Comparison of ENCODE assay signal across 31 cellular contexts in the genomic region with DNA sequence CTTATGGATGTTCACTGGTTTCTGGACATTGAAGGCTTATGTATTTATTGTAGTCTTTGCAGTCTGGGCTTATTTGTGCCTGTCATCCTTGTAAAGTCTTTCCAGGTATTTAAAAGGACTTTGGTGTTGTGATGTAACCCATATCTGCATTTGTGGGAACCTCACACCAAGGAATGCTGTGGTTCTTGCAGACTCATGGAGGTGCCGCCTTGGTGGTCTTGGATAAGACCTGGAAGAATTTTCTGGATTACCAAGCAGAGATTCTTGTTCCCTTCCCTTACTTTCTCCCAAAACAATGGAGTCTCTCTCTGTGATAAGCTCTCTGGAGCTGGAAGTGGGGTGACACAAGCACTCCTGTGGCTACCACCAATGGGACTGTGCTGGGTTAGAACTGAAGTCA.
"Had no signal": no experiment of that assay in that cellular context is flagged by ENCODE, and none has a peak within 500 bp of the region (broad histone marks: within the 10 kb centered on the region; RNA-seq: fewer than 3 reads in every experiment).

No MANE protein-coding gene starts in this region.

- ATAC-seq: activated CD4-positive, CD25-positive, alpha-beta regulatory T cell treated with anti-CD3 and anti-CD28 coated beads, Interleukin-2, amount 50 U/mL, for 24 hours; left cardiac atrium; naive thymus-derived CD8-positive, alpha-beta T cell; pancreas; stimulated activated naive B cell treated with anti-CD40 and anti-IgM and Interleukin-4, amounts not matched to agents 10 μg/mL and 1 μg/mL and 100 μg/mL, for 72 hours; upper lobe of right lung had no signal

- H3K4me1 ChIP-seq: adrenal gland, ascending aorta, esophagus muscularis mucosa, pancreas, prostate gland, thyroid gland, upper lobe of right lung had no signal

- H3K27me3 ChIP-seq: adrenal gland, ascending aorta, esophagus muscularis mucosa, pancreas, stomach, thyroid gland, upper lobe of right lung had no signal

- H3K36me3 Mint-ChIP-seq: naive thymus-derived CD8-positive, alpha-beta T cell; stimulated activated naive B cell treated with anti-CD40 and anti-IgM and Interleukin-4, amounts not matched to agents 10 μg/mL and 1 μg/mL and 100 μg/mL, for 72 hours had no signal

- H3K36me3 ChIP-seq: adrenal gland, ascending aorta, esophagus muscularis mucosa, pancreas, prostate gland, stomach, thyroid gland, upper lobe of right lung had no signal

- H3K4me3 ChIP-seq: adrenal gland, ascending aorta, esophagus muscularis mucosa, pancreas, prostate gland, stomach, thyroid gland, upper lobe of right lung had no signal

- DNase-seq: activated CD4-positive, alpha-beta T cell treated with anti-CD3 and anti-CD28 coated beads for 48 hours; activated CD4-positive, alpha-beta T cell treated with anti-CD3 and anti-CD28 coated beads, Interleukin-2, amount 50 U/mL, for 48 hours; activated CD8-positive, alpha-beta memory T cell treated with anti-CD3 and anti-CD28 coated beads for 24 hours; activated effector memory CD4-positive, alpha-beta T cell treated with Interleukin-2 at 50 U/mL for 16 hours; activated naive CD4-positive, alpha-beta T cell treated with anti-CD3 and anti-CD28 coated beads for 36 hours; activated naive CD8-positive, alpha-beta T cell treated with anti-CD3 and anti-CD28 coated beads for 36 hours; adrenal gland; dermis blood vessel endothelial cell; effector CD4-positive, alpha-beta T cell; foreskin melanocyte; islet precursor cell; left cardiac atrium; midbrain; naive thymus-derived CD8-positive, alpha-beta T cell; nucleus accumbens; pancreas; stimulated activated CD4-positive, alpha-beta T cell treated with anti-CD3 and anti-CD28 coated beads, Interleukin-15, amount 100 ng/mL, for 24 hours; stimulated activated CD4-positive, alpha-beta T cell treated with anti-CD3 and anti-CD28 coated beads, Interleukin-2, amount 100 ng/mL, for 24 hours; stimulated activated naive B cell treated with anti-CD40 and anti-IgM and Interleukin-4, amounts not matched to agents 10 μg/mL and 1 μg/mL and 100 μg/mL, for 72 hours; stomach; T-helper 9 cell; thyroid gland; upper lobe of right lung had no signal

- H3K9me3 Mint-ChIP-seq: activated naive CD8-positive, alpha-beta T cell treated with anti-CD3 and anti-CD28 coated beads for 36 hours; central memory CD8-positive, alpha-beta T cell; T-helper 1 cell treated with Interleukin-12 subunit alpha and Interleukin-12 subunit beta and Interleukin-4 antibody, amounts not matched to agents 30 μg/mL and 1 μg/mL, for 36 hours had no signal

- H3K4me1 Mint-ChIP-seq: activated naive CD8-positive, alpha-beta T cell treated with anti-CD3 and anti-CD28 coated beads for 36 hours; central memory CD8-positive, alpha-beta T cell; naive thymus-derived CD8-positive, alpha-beta T cell; neural crest cell; stimulated activated naive B cell treated with anti-CD40 and anti-IgM and Interleukin-4, amounts not matched to agents 10 μg/mL and 1 μg/mL and 100 μg/mL, for 72 hours had no signal

- H3K4me3 Mint-ChIP-seq: activated naive CD4-positive, alpha-beta T cell treated with anti-CD3 and anti-CD28 coated beads for 36 hours; activated naive CD8-positive, alpha-beta T cell treated with anti-CD3 and anti-CD28 coated beads for 36 hours; central memory CD8-positive, alpha-beta T cell; naive thymus-derived CD8-positive, alpha-beta T cell; neural crest cell; stimulated activated naive B cell treated with anti-CD40 and anti-IgM and Interleukin-4, amounts not matched to agents 10 μg/mL and 1 μg/mL and 100 μg/mL, for 72 hours; T-helper 1 cell treated with Interleukin-12 subunit alpha and Interleukin-12 subunit beta and Interleukin-4 antibody, amounts not matched to agents 30 μg/mL and 1 μg/mL, for 36 hours had no signal

- H3K27me3 Mint-ChIP-seq: stimulated activated naive B cell treated with anti-CD40 and anti-IgM and Interleukin-4, amounts not matched to agents 10 μg/mL and 1 μg/mL and 100 μg/mL, for 72 hours had no signal

- H3K27ac ChIP-seq: adrenal gland, ascending aorta, esophagus muscularis mucosa, pancreas, prostate gland, stomach, thyroid gland, upper lobe of right lung, VCaP had no signal

- H3K27ac Mint-ChIP-seq: activated naive CD4-positive, alpha-beta T cell treated with anti-CD3 and anti-CD28 coated beads for 36 hours; activated naive CD8-positive, alpha-beta T cell treated with anti-CD3 and anti-CD28 coated beads for 36 hours; naive thymus-derived CD8-positive, alpha-beta T cell; stimulated activated naive B cell treated with anti-CD40 and anti-IgM and Interleukin-4, amounts not matched to agents 10 μg/mL and 1 μg/mL and 100 μg/mL, for 72 hours; T-helper 1 cell treated with Interleukin-12 subunit alpha and Interleukin-12 subunit beta and Interleukin-4 antibody, amounts not matched to agents 30 μg/mL and 1 μg/mL, for 36 hours had no signal
